In the genomic region with DNA sequence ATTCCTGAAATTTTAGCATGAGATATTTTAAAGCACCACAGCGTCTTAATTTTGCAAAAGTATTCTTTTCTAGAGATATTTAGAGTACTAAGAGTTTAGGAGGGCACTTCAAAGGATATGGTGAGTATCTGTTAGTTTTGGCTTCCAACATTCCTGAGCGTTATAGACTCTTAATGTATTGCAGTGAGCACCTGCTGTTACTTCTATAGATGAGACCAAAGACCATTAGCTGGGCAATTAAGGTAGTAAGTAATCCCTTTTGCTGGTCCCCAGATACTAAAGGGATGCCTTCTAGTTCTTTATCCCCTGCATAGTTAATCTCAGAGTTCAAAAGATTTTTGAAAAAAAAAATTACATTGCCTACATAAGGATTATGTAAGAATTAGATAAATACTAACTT, we compare ENCODE assay signal across 23 cellular contexts.
"Had no signal": no experiment of that assay in that cellular context is flagged by ENCODE, and none has a peak within 500 bp of the region (broad histone marks: within the 10 kb centered on the region; RNA-seq: fewer than 3 reads in every experiment).

No MANE protein-coding gene starts in this region.

- H3K27me3 ChIP-seq: dorsolateral prefrontal cortex, gastrocnemius medialis, left lung, right atrium auricular region, thyroid gland, vagina had no signal

- DNase-seq: dorsolateral prefrontal cortex; effector CD8-positive, alpha-beta T cell; foreskin fibroblast; gastrocnemius medialis; head of caudate nucleus; left cardiac atrium; left lung; mesenchymal stem cell; midbrain; naive thymus-derived CD4-positive, alpha-beta T cell; nucleus accumbens; stimulated activated CD4-positive, alpha-beta T cell treated with anti-CD3 and anti-CD28 coated beads, Interleukin-12 subunit alpha, Interleukin-12 subunit beta, amount 100 ng/mL, for 4 hours; stimulated activated CD4-positive, alpha-beta T cell treated with anti-CD3 and anti-CD28 coated beads, Interleukin-1b, Interleukin-23, amount 100 ng/mL, for 48 hours; stimulated activated CD4-positive, alpha-beta T cell treated with anti-CD3 and anti-CD28 coated beads, Interleukin-4, amount 100 ng/mL, for 1 hour; stimulated activated CD8-positive, alpha-beta memory T cell treated with anti-CD3 and anti-CD28 coated beads, Interleukin-4, amount 100 ng/mL, for 48 hours; stimulated activated naive CD4-positive, alpha-beta T cell; stimulated activated naive CD8-positive, alpha-beta T cell treated with anti-CD3 and anti-CD28 coated beads, Interleukin-15, amount 100 ng/mL, for 72 hours; thyroid gland; trophoblast cell had no signal

- H3K36me3 ChIP-seq: gastrocnemius medialis, left lung, prostate gland, right atrium auricular region, thyroid gland, vagina had no signal

- H3K9me3 ChIP-seq: gastrocnemius medialis, prostate gland, right atrium auricular region, thyroid gland, vagina had no signal

- H3K4me1 ChIP-seq: gastrocnemius medialis, left lung, prostate gland, right atrium auricular region, thyroid gland, vagina had no signal

- H3K4me3 ChIP-seq: dorsolateral prefrontal cortex, gastrocnemius medialis, left lung, prostate gland, right atrium auricular region, smooth muscle cell, thyroid gland, vagina had no signal
